ENCODE assay signal across 8 cellular contexts in the genomic region with DNA sequence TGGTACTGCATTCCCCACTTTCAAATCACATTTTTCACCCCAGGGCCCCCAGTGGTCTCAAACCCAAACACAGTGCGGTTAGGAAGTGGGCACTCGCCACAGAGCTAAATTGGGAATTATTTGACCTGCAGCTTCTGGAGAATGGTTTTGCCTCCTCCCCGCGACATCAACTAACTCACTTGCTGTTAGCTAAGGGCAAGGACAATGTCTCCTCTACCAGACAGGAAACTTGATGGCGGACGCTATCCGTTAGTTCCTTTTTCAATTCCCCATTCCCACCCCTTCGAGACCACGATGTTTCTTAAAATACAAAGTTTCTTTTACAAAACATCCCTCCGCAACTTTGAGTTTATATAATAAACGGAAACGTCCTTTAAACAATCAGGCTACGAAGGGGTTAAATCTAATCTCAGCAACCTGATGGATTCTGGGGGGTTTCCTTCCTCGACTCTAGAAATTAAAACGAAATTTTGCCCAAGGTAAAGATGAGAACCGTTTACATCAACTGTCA. TPM values are rescaled to one million over a fixed set of nuclear protein-coding genes. Genes with fewer than 3 reads are reported as not detected.
DNase-seq lines count a peak whose midpoint lies in the region; ATAC-seq, FAIRE-seq and TF ChIP-seq lines count a peak whose summit lies in the region.

No MANE protein-coding gene starts in this region.

- no TSS peak for BruUV-seq in HepG2 (replicated peaks; lab: Mats Ljungman, UMichigan)

- peaks cover 51 to 68% (median 57%) of the 10 kb centered on the region in 10 experiments for H3K4me1 ChIP-seq in BLaER1 treated with 17β-estradiol and CSF1 and Interleukin-3, amounts not matched to agents 10 nM and 100 nM
- H3K4me1 ChIP-seq in adipocyte (ENCODE audit: control insufficient read depth, insufficient read depth, low read length): peaks cover 31% of the 10 kb centered on the region
- peaks cover 26% of the 10 kb centered on the region for H3K4me1 ChIP-seq in HepG2 (ENCODE audit: insufficient read depth, low read length)
- H3K4me1 ChIP-seq in thymus (ENCODE audit: control insufficient read depth, insufficient read depth, low read length): peaks cover 17% of the 10 kb centered on the region

- POLR2A ChIA-PET in HepG2 (lab: Yijun Ruan, JAX): interaction anchor here (0.7 to 3.7 kb wide), 18 partner anchors 10 to 903 kb away, joined by 3 to 63 read pairs (median 4); a partner anchor contains a TSS

- H3K79me2 ChIP-seq in HepG2 (ENCODE audit: insufficient read depth, low read length): peaks cover 38% of the 10 kb centered on the region

- H3K27ac ChIP-seq in BLaER1 treated with 17β-estradiol and CSF1 and Interleukin-3, amounts not matched to agents 10 nM and 100 nM: peak overlapping the region; percentile 92 to 100 (median 98)
- H3K27ac ChIP-seq in HepG2 (ENCODE audit: extremely low read length, insufficient read depth, low read length) (peak overlapping the region; percentile 98), thymus (ENCODE audit: low read depth) (peak overlapping the region; percentile 92)

- FAIRE-seq in HepG2 (lab: Jason Lieb, UNC): no peak

- CTCF ChIA-PET in HepG2 (lab: Yijun Ruan, JAX; ENCODE audit: low intra/inter-chr PET ratio, low total read pairs): interaction anchor here (1.2 kb wide), 1 partner anchor 220 kb away, joined by 3 read pairs; no protein-coding TSS in a partner anchor

- no peak for TF ChIP-seq CTCF in HepG2 (CRISPR knock-in tag; IDR thresholded peaks at IDR 0.05)

- H3K9ac ChIP-seq in BLaER1 treated with 17β-estradiol and CSF1 and Interleukin-3, amounts not matched to agents 10 nM and 100 nM: peak overlapping the region; percentile 91 to 99 (median 97)
- H3K9ac ChIP-seq in adipocyte (ENCODE audit: low read length): peak overlapping the region; percentile 100
- peak overlapping the region; percentile 100 for H3K9ac ChIP-seq in HepG2 (ENCODE audit: insufficient read depth, low read depth, low read length)

- in situ Hi-C loops in HepG2 (cut with HindIII; ENCODE audit: extremely low pct_ligation_motif_present, low pct_unique_long_range_greater_than_20kb): loop anchor here (5.0 kb wide), 1 partner anchor 221 kb away; no protein-coding TSS in a partner anchor

- TF ChIP-seq EP300 in HepG2 (IDR thresholded peaks at IDR 0.05; ENCODE audit: low read depth in 2 of 2, low read length in 2 of 2): no peak
- no peak for TF ChIP-seq EP300 in HepG2 (CRISPR knock-in tag; IDR thresholded peaks at IDR 0.05; ENCODE audit: borderline replicate concordance)

- peaks cover 25 to 37% (median 34%) of the 10 kb centered on the region in 11 experiments for H3K36me3 ChIP-seq in BLaER1 treated with 17β-estradiol and CSF1 and Interleukin-3, amounts not matched to agents 10 nM and 100 nM
- H3K36me3 ChIP-seq in MG63: peaks cover 27% of the 10 kb centered on the region
- H3K36me3 ChIP-seq in adipocyte (ENCODE audit: control insufficient read depth, insufficient read depth, low read length, severe bottlenecking): peaks cover 13% of the 10 kb centered on the region
- H3K36me3 ChIP-seq in HepG2 (replicated peaks in 1 of 2; ENCODE audit: control insufficient read depth in 1 of 2, insufficient read depth in 2 of 2, low read length in 2 of 2): peaks cover 13 to 24% of the 10 kb centered on the region in 2 experiments
- H3K36me3 ChIP-seq in thymus (ENCODE audit: control insufficient read depth, insufficient read depth): peaks cover 9% of the 10 kb centered on the region

- 48% methylated on average over 16 of the region's 16 CpGs for WGBS in HepG2 (ENCODE audit: low lambda C conversion rate)
- WGBS in thymus: 1% methylated on average over 16 of the region's 16 CpGs

- H3K4me3 ChIP-seq in BLaER1 treated with 17β-estradiol and CSF1 and Interleukin-3, amounts not matched to agents 10 nM and 100 nM: peak overlapping the region; percentile 78 to 92 (median 86)
- H3K4me3 ChIP-seq in MG63 (peak overlapping the region; percentile 97), adipocyte (ENCODE audit: low read length) (peak overlapping the region; percentile 99), HepG2 (replicated peaks in 1 of 3; ENCODE audit: insufficient read depth in 1 of 3, low read depth in 2 of 3, low read length in 3 of 3) (peak overlapping the region; percentile 43 to 100 (median 82)), thymus (ENCODE audit: low read length) (peak overlapping the region; percentile 69)

- H2AFZ ChIP-seq in HepG2 (ENCODE audit: low read length): no peak overlapping the region

- H3K9me3 ChIP-seq in BLaER1 treated with 17β-estradiol and CSF1 and Interleukin-3, amounts not matched to agents 10 nM and 100 nM (replicated peaks in 1 of 11): peaks cover 0 to 10% (median 0%) of the 10 kb centered on the region in 11 experiments; a peak in 3 of 22 replicates
- H3K9me3 ChIP-seq in MG63 (no peaks in the 10 kb centered on the region), adipocyte (ENCODE audit: control insufficient read depth, low read length) (no peaks in the 10 kb centered on the region), HepG2 (ENCODE audit: low read length) (no peaks in the 10 kb centered on the region), thymus (ENCODE audit: control insufficient read depth) (no peaks in the 10 kb centered on the region)

- H4K20me1 ChIP-seq in BLaER1 treated with 17β-estradiol and CSF1 and Interleukin-3, amounts not matched to agents 10 nM and 100 nM: peaks cover 31 to 39% (median 38%) of the 10 kb centered on the region in 11 experiments; a peak in 21 of 22 replicates
- H4K20me1 ChIP-seq in HepG2 (ENCODE audit: insufficient read depth, low read length): peaks cover 21% of the 10 kb centered on the region

- TF ChIP-seq RAD21 in HepG2 (CRISPR knock-in tag; IDR thresholded peaks at IDR 0.05): no peak

- intact Hi-C loops in HepG2 (cut with micrococcal nuclease; ENCODE audit: unreplicated experiment): no loop called here

- H3K27me3 ChIP-seq in BLaER1 treated with 17β-estradiol and CSF1 and Interleukin-3, amounts not matched to agents 10 nM and 100 nM: no peaks in the 10 kb centered on the region
- H3K27me3 ChIP-seq in MG63 (no peaks in the 10 kb centered on the region), adipocyte (replicated peaks; ENCODE audit: control insufficient read depth, insufficient read depth, low read length) (no peaks in the 10 kb centered on the region), HepG2 (ENCODE audit: control insufficient read depth in 1 of 2, insufficient read depth in 2 of 2, low read length in 2 of 2) (no peaks in the 10 kb centered on the region), thymus (ENCODE audit: control insufficient read depth, insufficient read depth) (no peaks in the 10 kb centered on the region)

- DNase-seq in MG63 (no peak), adipocyte (ENCODE audit: low read depth) (no peak), HepG2 (ENCODE audit: low spot score) (no peak), OCI-M1 (lab: John Stamatoyannopoulos, UW) (no peak)

- ATAC-seq in HepG2 (no peak), GM18502 (IDR thresholded peaks at IDR 0.05; ENCODE audit: poor library complexity, unreplicated experiment) (no peak), HG03025 (IDR thresholded peaks at IDR 0.05; ENCODE audit: low FRiP score, unreplicated experiment) (no peak)

- TF ChIP-seq POLR2A in HepG2 (IDR thresholded peaks at IDR 0.05; ENCODE audit: insufficient read depth in 1 of 2, low read depth in 2 of 2, low read length in 2 of 2): no peak

- H3K4me2 ChIP-seq in BLaER1 treated with 17β-estradiol and CSF1 and Interleukin-3, amounts not matched to agents 10 nM and 100 nM: peak overlapping the region; percentile 81 to 94 (median 86)
- peak overlapping the region; percentile 92 for H3K4me2 ChIP-seq in HepG2 (ENCODE audit: low read depth, low read length)

RNA-seq across cellular contexts. Expression of a gene that starts 0.5 kb away (rescaled TPM):
- total RNA-seq in MG63 (2014; rRNA removed; shearing (Covaris generic); ENCODE audit: low replicate concordance): 31.0 and 40.6 TPM in 2 replicates
- 39.2 and 43.8 TPM in 2 replicates for total RNA-seq in HepG2 (2016; rRNA removed; fragmentation: Illumina TruSeq; extraction: Trizol)
- total RNA-seq in HepG2 (2016; cell fraction: cytosol; rRNA removed; fragmentation: Illumina TruSeq; extraction: Trizol; ENCODE audit: low read depth): 7.5 and 9.1 TPM in 2 replicates
- total RNA-seq in HepG2 (2016; cell fraction: insoluble cytoplasmic fraction; rRNA removed; fragmentation: Illumina TruSeq; extraction: Trizol): 38.8 and 41.1 TPM in 2 replicates
- total RNA-seq in HepG2 (2016; cell fraction: membrane; rRNA removed; fragmentation: Illumina TruSeq; extraction: Trizol): 14.7 and 17.3 TPM in 2 replicates
- 47.4 and 58.4 TPM in 2 replicates for total RNA-seq in HepG2 (2016; cell fraction: nucleus; rRNA removed; fragmentation: Illumina TruSeq; extraction: Trizol)
- polyA plus RNA-seq in HepG2 (2011; rRNA removed) (17.2 and 21.2 TPM in 2 replicates), thymus (14.2 TPM)
- 11.2 and 13.2 TPM in 2 replicates for polyA plus RNA-seq in HepG2 (2011; cell fraction: cytosol; rRNA removed)
- 21.2 and 24.5 TPM in 2 replicates for polyA plus RNA-seq in HepG2 (2011; cell fraction: nucleus; rRNA removed)
- 16.5 and 22.9 TPM in 2 replicates for polyA plus RNA-seq in HepG2 (2012)
- 1.2 and 1.6 TPM in 2 replicates for polyA plus RNA-seq in HepG2 (2016; cell fraction: cytosol; fragmentation: Illumina TruSeq; extraction: Trizol; ENCODE audit: low read depth)
- polyA plus RNA-seq in HepG2 (2016; cell fraction: insoluble cytoplasmic fraction; fragmentation: Illumina TruSeq; extraction: Trizol; ENCODE audit: low read depth): 35.8 and 38.8 TPM in 2 replicates
- polyA plus RNA-seq in HepG2 (2016; cell fraction: membrane; fragmentation: Illumina TruSeq; extraction: Trizol; ENCODE audit: low read depth): 5.3 and 5.7 TPM in 2 replicates
- polyA plus RNA-seq in HepG2 (2016; cell fraction: nucleus; fragmentation: Illumina TruSeq; extraction: Trizol; ENCODE audit: insufficient read depth, low read depth): 32.7 and 33.9 TPM in 2 replicates
- 35.4 and 40.6 TPM in 2 replicates for polyA minus RNA-seq in HepG2 (2011; rRNA and poly(A)+ RNA removed; ENCODE audit: low replicate concordance)
- polyA minus RNA-seq in HepG2 (2011; cell fraction: cytosol; rRNA and poly(A)+ RNA removed): 20.4 and 21.7 TPM in 2 replicates
- polyA minus RNA-seq in HepG2 (2011; cell fraction: nucleus; rRNA and poly(A)+ RNA removed): 84.9 and 89.1 TPM in 2 replicates

RNA-seq across cellular contexts. Expression of a gene that starts 24.1 kb away (rescaled TPM):
- 1.4 and 2.7 TPM in 2 replicates for total RNA-seq in MG63 (2014; rRNA removed; shearing (Covaris generic); ENCODE audit: low replicate concordance)
- total RNA-seq in HepG2 (2016; rRNA removed; fragmentation: Illumina TruSeq; extraction: Trizol): 12.1 and 12.3 TPM in 2 replicates
- total RNA-seq in HepG2 (2016; cell fraction: cytosol; rRNA removed; fragmentation: Illumina TruSeq; extraction: Trizol; ENCODE audit: low read depth): 10.9 and 12.0 TPM in 2 replicates
- 9.9 and 12.6 TPM in 2 replicates for total RNA-seq in HepG2 (2016; cell fraction: insoluble cytoplasmic fraction; rRNA removed; fragmentation: Illumina TruSeq; extraction: Trizol)
- 21.3 and 21.9 TPM in 2 replicates for total RNA-seq in HepG2 (2016; cell fraction: membrane; rRNA removed; fragmentation: Illumina TruSeq; extraction: Trizol)
- 8.1 and 8.9 TPM in 2 replicates for total RNA-seq in HepG2 (2016; cell fraction: nucleus; rRNA removed; fragmentation: Illumina TruSeq; extraction: Trizol)
- polyA plus RNA-seq in HepG2 (2011; rRNA removed): 19.8 and 22.0 TPM in 2 replicates
- 11.4 and 15.9 TPM in 2 replicates for polyA plus RNA-seq in HepG2 (2011; cell fraction: cytosol; rRNA removed)
- 17.2 and 20.5 TPM in 2 replicates for polyA plus RNA-seq in HepG2 (2011; cell fraction: nucleus; rRNA removed)
- polyA plus RNA-seq in HepG2 (2012): 11.3 and 12.2 TPM in 2 replicates
- polyA plus RNA-seq in HepG2 (2016; cell fraction: cytosol; fragmentation: Illumina TruSeq; extraction: Trizol; ENCODE audit: low read depth): 19.0 and 20.2 TPM in 2 replicates
- 19.2 and 23.6 TPM in 2 replicates for polyA plus RNA-seq in HepG2 (2016; cell fraction: insoluble cytoplasmic fraction; fragmentation: Illumina TruSeq; extraction: Trizol; ENCODE audit: low read depth)
- polyA plus RNA-seq in HepG2 (2016; cell fraction: membrane; fragmentation: Illumina TruSeq; extraction: Trizol; ENCODE audit: low read depth): 28.9 and 33.3 TPM in 2 replicates
- 20.1 and 22.1 TPM in 2 replicates for polyA plus RNA-seq in HepG2 (2016; cell fraction: nucleus; fragmentation: Illumina TruSeq; extraction: Trizol; ENCODE audit: insufficient read depth, low read depth)
- 32.1 TPM in 1 of 2 replicates, not detected in the other for polyA minus RNA-seq in HepG2 (2011; rRNA and poly(A)+ RNA removed; ENCODE audit: low replicate concordance)
- 6.7 and 8.0 TPM in 2 replicates for polyA minus RNA-seq in HepG2 (2011; cell fraction: cytosol; rRNA and poly(A)+ RNA removed)
- polyA minus RNA-seq in HepG2 (2011; cell fraction: nucleus; rRNA and poly(A)+ RNA removed): 7.9 and 8.7 TPM in 2 replicates
- polyA plus RNA-seq in thymus: 13.6 TPM

RNA-seq across cellular contexts. Expression of a gene that starts 59.9 kb away (rescaled TPM):
- not detected in 2 replicates for total RNA-seq in MG63 (2014; rRNA removed; shearing (Covaris generic); ENCODE audit: low replicate concordance)
- total RNA-seq in HepG2 (2016; rRNA removed; fragmentation: Illumina TruSeq; extraction: Trizol): not detected in 2 replicates
- not detected in 2 replicates for total RNA-seq in HepG2 (2016; cell fraction: cytosol; rRNA removed; fragmentation: Illumina TruSeq; extraction: Trizol; ENCODE audit: low read depth)
- not detected in 2 replicates for total RNA-seq in HepG2 (2016; cell fraction: insoluble cytoplasmic fraction; rRNA removed; fragmentation: Illumina TruSeq; extraction: Trizol)
- total RNA-seq in HepG2 (2016; cell fraction: membrane; rRNA removed; fragmentation: Illumina TruSeq; extraction: Trizol): not detected in 2 replicates
- total RNA-seq in HepG2 (2016; cell fraction: nucleus; rRNA removed; fragmentation: Illumina TruSeq; extraction: Trizol): not detected in 2 replicates
- polyA plus RNA-seq in HepG2 (2011; rRNA removed) (not detected in 2 replicates), thymus (0.32 TPM)
- not detected in 2 replicates for polyA plus RNA-seq in HepG2 (2011; cell fraction: cytosol; rRNA removed)
- not detected in 2 replicates for polyA plus RNA-seq in HepG2 (2011; cell fraction: nucleus; rRNA removed)
- not detected in 2 replicates for polyA plus RNA-seq in HepG2 (2012)
- polyA plus RNA-seq in HepG2 (2016; cell fraction: cytosol; fragmentation: Illumina TruSeq; extraction: Trizol; ENCODE audit: low read depth): not detected in 2 replicates
- not detected in 2 replicates for polyA plus RNA-seq in HepG2 (2016; cell fraction: insoluble cytoplasmic fraction; fragmentation: Illumina TruSeq; extraction: Trizol; ENCODE audit: low read depth)
- not detected in 2 replicates for polyA plus RNA-seq in HepG2 (2016; cell fraction: membrane; fragmentation: Illumina TruSeq; extraction: Trizol; ENCODE audit: low read depth)
- polyA plus RNA-seq in HepG2 (2016; cell fraction: nucleus; fragmentation: Illumina TruSeq; extraction: Trizol; ENCODE audit: insufficient read depth, low read depth): not detected in 2 replicates
- polyA minus RNA-seq in HepG2 (2011; rRNA and poly(A)+ RNA removed; ENCODE audit: low replicate concordance): not detected in 2 replicates
- not detected in 2 replicates for polyA minus RNA-seq in HepG2 (2011; cell fraction: cytosol; rRNA and poly(A)+ RNA removed)
- polyA minus RNA-seq in HepG2 (2011; cell fraction: nucleus; rRNA and poly(A)+ RNA removed): not detected in 2 replicates
